Comparison of ENCODE assay signal across 24 cellular contexts in the genomic region with DNA sequence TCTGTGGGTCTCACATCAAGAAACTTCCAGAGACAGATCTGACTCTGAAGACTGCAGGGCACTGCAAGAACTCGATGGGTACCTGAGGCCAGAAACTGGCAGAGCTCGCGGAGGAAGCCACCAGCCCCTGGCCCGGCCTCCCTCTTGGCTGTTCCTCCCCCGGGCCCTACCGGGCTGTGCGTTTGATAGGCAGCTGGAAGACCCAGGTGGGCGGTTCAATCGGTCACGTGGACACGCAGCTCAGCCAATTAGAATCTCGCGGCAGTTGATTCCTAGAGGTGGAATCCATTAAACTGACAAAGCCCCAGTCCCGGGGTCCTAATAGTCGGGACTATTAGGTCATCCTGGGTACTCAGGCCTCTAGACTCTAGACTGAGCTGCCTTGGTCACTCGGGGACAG.
"Had no signal": no experiment of that assay in that cellular context is flagged by ENCODE, and none has a peak within 500 bp of the region (broad histone marks: within the 10 kb centered on the region; RNA-seq: fewer than 3 reads in every experiment).

No MANE protein-coding gene starts in this region.

- H3K27me3 ChIP-seq: gastrocnemius medialis, right atrium auricular region, sigmoid colon, transverse colon, uterus had no signal

- H3K4me1 ChIP-seq: gastrocnemius medialis, prostate gland, right atrium auricular region, sigmoid colon, transverse colon, upper lobe of right lung, uterus had no signal

- H3K4me3 ChIP-seq: gastrocnemius medialis, lung, mucosa of descending colon, prostate gland, right atrium auricular region, upper lobe of right lung, uterus had no signal

- ATAC-seq: esophagus mucosa; gastrocnemius medialis; left lobe of liver; mucosa of descending colon; natural killer cell treated with Interleukin-12 subunit alpha and Interleukin-12 subunit beta and Interleukin-15 and Interleukin-18, amount 100 ng/mL, for 72 hours; stimulated activated effector memory CD8-positive, alpha-beta T cell treated with anti-CD3 and anti-CD28 coated beads, Interleukin-12 subunit alpha, Interleukin-12 subunit beta, amount 100 ng/mL, for 72 hours; upper lobe of right lung had no signal

- DNase-seq: effector CD8-positive, alpha-beta T cell; endodermal cell; foreskin fibroblast; gastrocnemius medialis; head of caudate nucleus; kidney; mesenchymal stem cell; mucosa of descending colon; naive B cell; sigmoid colon; stimulated activated CD4-positive, alpha-beta T cell treated with anti-CD3 and anti-CD28 coated beads, Interleukin-2, amount 100 ng/mL, for 24 hours; stimulated activated CD4-positive, alpha-beta T cell treated with anti-CD3 and anti-CD28 coated beads, Interleukin-4, amount 100 ng/mL, for 24 hours; stimulated activated naive CD4-positive, alpha-beta T cell treated with Interleukin-2 at 50 U/mL for 16 hours; transverse colon; upper lobe of right lung; uterus had no signal

- H3K9me3 ChIP-seq: gastrocnemius medialis, mucosa of descending colon, prostate gland, right atrium auricular region, sigmoid colon, transverse colon, upper lobe of right lung, uterus had no signal

- H3K36me3 ChIP-seq: gastrocnemius medialis, prostate gland, right atrium auricular region, sigmoid colon, transverse colon, upper lobe of right lung, uterus had no signal

- H3K27ac ChIP-seq: epithelial cell of prostate, gastrocnemius medialis, prostate gland, right atrium auricular region, sigmoid colon, transverse colon, upper lobe of right lung, uterus had no signal
